ENCODE assay signal across 20 cellular contexts in genomic region chr4:105417624-105418023, GRCh38. TPM values are rescaled to one million over a fixed set of nuclear protein-coding genes. Genes with fewer than 3 reads are reported as not detected.
A peak's percentile ranks its signal among the peaks of the same experiment; 100 is the strongest.
DNase-seq lines count a peak whose midpoint lies in the region; ATAC-seq, FAIRE-seq and TF ChIP-seq lines count a peak whose summit lies in the region.
"Had no signal": no experiment of that assay in that cellular context is flagged by ENCODE, and none has a peak within 500 bp of the region (broad histone marks: within the 10 kb centered on the region; RNA-seq: fewer than 3 reads in every experiment).

No MANE protein-coding gene starts in this region.

- H2AFZ ChIP-seq in HepG2 (ENCODE audit: low read length): no peak overlapping the region
- H2AFZ ChIP-seq: GM23338 had no signal

- H3K27ac ChIP-seq in HepG2 (ENCODE audit: extremely low read length, insufficient read depth, low read length) (no peak overlapping the region), small intestine (ENCODE audit: low read depth in 1 of 2, low read length in 1 of 2) (no peak overlapping the region), SJCRH30 (no peak overlapping the region)
- H3K27ac ChIP-seq: 22Rv1 had no signal

- peak; percentile 84 for FAIRE-seq in HepG2 (lab: Jason Lieb, UNC)
- FAIRE-seq in small intestine (lab: Jason Lieb, UNC): no peak
- FAIRE-seq: RCC 7860 had no signal

- intact Hi-C loops in HepG2 (cut with micrococcal nuclease; ENCODE audit: unreplicated experiment): no loop called here

- TF ChIP-seq RAD21 in HepG2 (CRISPR knock-in tag; IDR thresholded peaks at IDR 0.05): no peak

- no peak overlapping the region for H3K4me2 ChIP-seq in HepG2 (ENCODE audit: low read depth, low read length)
- H3K4me2 ChIP-seq: GM23338 had no signal

- TF ChIP-seq POLR2A in HepG2 (IDR thresholded peaks at IDR 0.05; ENCODE audit: insufficient read depth in 1 of 2, low read depth in 2 of 2, low read length in 2 of 2): no peak

- 53% methylated on average over 5 of the region's 5 CpGs for WGBS in HepG2 (ENCODE audit: low lambda C conversion rate)
- WGBS in small intestine, 3 donors: 80 to 90% (median 87%) methylated on average over 5 of the region's 5 CpGs

- in situ Hi-C loops in HepG2 (cut with HindIII; ENCODE audit: extremely low pct_ligation_motif_present, low pct_unique_long_range_greater_than_20kb): no loop called here

- ATAC-seq in HepG2 (peak; percentile 92), GM18511 (IDR thresholded peaks at IDR 0.05; ENCODE audit: unreplicated experiment) (no peak)
- ATAC-seq: GM23338, HCT116 had no signal

- DNase-seq in NCI-H748 (lab: John Stamatoyannopoulos, UW; ENCODE audit: unreplicated experiment) (peak; percentile 10), NCI-H748 treated with DMSO at 0.1 percent for 48 hours (lab: John Stamatoyannopoulos, UW) (no peak), cardiac fibroblast (ENCODE audit: low read depth in 2 of 2) (peak; percentile 2 to 35), HepG2 (ENCODE audit: low spot score) (peak; percentile 85), small intestine (peak; percentile 59), NCI-H226 (no peak), SJCRH30 (no peak)
- DNase-seq: BE2C; Calu3; CD4-positive, alpha-beta memory T cell; DMS53; Karpas-422; NCI-H1105; NCI-H1694; NCI-H524 treated with DMSO at 0.1 percent for 48 hours had no signal

- H4K20me1 ChIP-seq in HepG2 (ENCODE audit: insufficient read depth, low read length): no peaks in the 10 kb centered on the region

- H3K4me3 ChIP-seq in cardiac fibroblast (replicated peaks in 1 of 2; ENCODE audit: low read depth in 2 of 2, low read length in 2 of 2) (no peak overlapping the region), HepG2 (replicated peaks in 1 of 3; ENCODE audit: insufficient read depth in 1 of 3, low read depth in 2 of 3, low read length in 3 of 3) (no peak overlapping the region), small intestine (ENCODE audit: low read depth in 1 of 2, low read length in 2 of 2) (no peak overlapping the region), SJCRH30 (no peak overlapping the region)
- H3K4me3 ChIP-seq: GM23338 had no signal

- BruUV-seq in HepG2 (replicated peaks; lab: Mats Ljungman, UMichigan): no TSS peak

- TF ChIP-seq EP300 in HepG2 (IDR thresholded peaks at IDR 0.05; ENCODE audit: low read depth in 2 of 2, low read length in 2 of 2): peak; percentile 31 to 72; a peak in 2 of 4 replicates
- peak; percentile 47; the same call in 1 of the 2 replicates for TF ChIP-seq EP300 in HepG2 (CRISPR knock-in tag; IDR thresholded peaks at IDR 0.05; ENCODE audit: borderline replicate concordance)

- H3K9ac ChIP-seq in HepG2 (ENCODE audit: insufficient read depth, low read depth, low read length): no peak overlapping the region

- no peaks in the 10 kb centered on the region for H3K79me2 ChIP-seq in HepG2 (ENCODE audit: insufficient read depth, low read length)

- peaks cover 0 to 2% of the 10 kb centered on the region in 2 experiments; a peak in 2 of 5 replicates for H3K36me3 ChIP-seq in HepG2 (replicated peaks in 1 of 2; ENCODE audit: control insufficient read depth in 1 of 2, insufficient read depth in 2 of 2, low read length in 2 of 2)
- peaks cover 0 to 7% of the 10 kb centered on the region in 2 donors for H3K36me3 ChIP-seq in small intestine (ENCODE audit: control insufficient read depth in 2 of 2, insufficient read depth in 2 of 2, low read length in 2 of 2)
- H3K36me3 ChIP-seq in SJCRH30: peaks cover 2% of the 10 kb centered on the region; the same call in 1 of the 2 replicates
- H3K36me3 ChIP-seq: BE2C had no signal

- POLR2A ChIA-PET in HepG2 (lab: Yijun Ruan, JAX): interaction anchor here (2.0 kb wide), 1 partner anchor 56 kb away, joined by 12 read pairs; the partner anchor contains the start of gene PPA2

- peaks cover 22% of the 10 kb centered on the region for H3K4me1 ChIP-seq in HepG2 (ENCODE audit: insufficient read depth, low read length)
- H3K4me1 ChIP-seq in small intestine (ENCODE audit: control insufficient read depth in 2 of 2, insufficient read depth in 1 of 2, low read depth in 1 of 2, low read length in 1 of 2): no peaks in the 10 kb centered on the region
- no peaks in the 10 kb centered on the region for H3K4me1 ChIP-seq in SJCRH30
- H3K4me1 ChIP-seq: BE2C had no signal

- H3K27me3 ChIP-seq in HepG2 (ENCODE audit: control insufficient read depth in 1 of 2, insufficient read depth in 2 of 2, low read length in 2 of 2) (no peaks in the 10 kb centered on the region), small intestine (ENCODE audit: control insufficient read depth in 2 of 2, insufficient read depth in 2 of 2, low read length in 2 of 2) (no peaks in the 10 kb centered on the region), SJCRH30 (no peaks in the 10 kb centered on the region)
- H3K27me3 ChIP-seq: BE2C had no signal

- H3K9me3 ChIP-seq in HepG2 (ENCODE audit: low read length) (no peaks in the 10 kb centered on the region), small intestine (ENCODE audit: control insufficient read depth, low read depth) (no peaks in the 10 kb centered on the region), SJCRH30 (replicated peaks) (no peaks in the 10 kb centered on the region)
- H3K9me3 ChIP-seq: BE2C had no signal

- TF ChIP-seq CTCF in cardiac fibroblast (IDR thresholded peaks at IDR 0.05; ENCODE audit: low read depth, low read length) (no peak), HepG2 (CRISPR knock-in tag; IDR thresholded peaks at IDR 0.05) (no peak)

- CTCF ChIA-PET in HepG2 (lab: Yijun Ruan, JAX; ENCODE audit: low intra/inter-chr PET ratio, low total read pairs): no interaction called here

TF ChIP-seq in HepG2, 621 proteins besides CTCF, POLR2A, EP300 and RAD21 (continues in another document):
- TF ChIP-seq SOX13 (IDR thresholded peaks at IDR 0.05): no peak
- TF ChIP-seq SOX13 (CRISPR knock-in tag; conservative IDR thresholded peaks at IDR 0.05 in 1 of 2, IDR thresholded peaks at IDR 0.05 in 1 of 2): peak in 1 of 2 experiments; percentile 65; a peak in 2 of 4 replicates
- no peak for TF ChIP-seq ZNF383 (CRISPR knock-in tag; IDR thresholded peaks at IDR 0.05; ENCODE audit: borderline replicate concordance)
- no peak for TF ChIP-seq SMAD9 (CRISPR knock-in tag; IDR thresholded peaks at IDR 0.05)
- TF ChIP-seq PPARG (CRISPR knock-in tag; conservative IDR thresholded peaks at IDR 0.05): no peak
- 0 out of 2 replicates have a peak, but pooled peaks have one; percentile 39 for TF ChIP-seq TOPORS (CRISPR knock-in tag; IDR thresholded peaks at IDR 0.05)
- TF ChIP-seq HOXA5 (CRISPR knock-in tag; IDR thresholded peaks at IDR 0.05): no peak
- TF ChIP-seq, protein P1, sequence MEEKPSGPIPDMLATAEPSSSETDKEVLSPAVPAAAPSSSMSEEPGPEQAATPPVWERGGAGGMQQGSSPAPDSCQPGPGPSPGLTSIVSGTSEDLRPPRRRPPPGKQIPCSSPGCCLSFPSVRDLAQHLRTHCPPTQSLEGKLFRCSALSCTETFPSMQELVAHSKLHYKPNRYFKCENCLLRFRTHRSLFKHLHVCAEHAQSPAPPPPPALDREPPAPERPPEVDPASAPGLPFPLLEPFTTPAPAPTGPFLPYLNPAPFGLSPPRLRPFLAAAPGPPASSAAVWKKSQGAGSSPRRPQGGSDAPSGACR (CRISPR knock-in tag; IDR thresholded peaks at IDR 0.05): no peak
- TF ChIP-seq TGIF2 (CRISPR knock-in tag; IDR thresholded peaks at IDR 0.05): no peak
- peak; percentile 83 for TF ChIP-seq ATF7 (IDR thresholded peaks at IDR 0.05)
- TF ChIP-seq ATF7 (CRISPR knock-in tag; IDR thresholded peaks at IDR 0.05): peak; percentile 76; the same call in 1 of the 2 replicates
- no peak for TF ChIP-seq BRF2 (CRISPR knock-in tag; IDR thresholded peaks at IDR 0.05)
- 0 out of 2 replicates have a peak, but pooled peaks have one; percentile 33 for TF ChIP-seq SMAD3 (CRISPR knock-in tag; IDR thresholded peaks at IDR 0.05)
- peak; percentile 95 for TF ChIP-seq POGZ (CRISPR knock-in tag; IDR thresholded peaks at IDR 0.05)
- no peak for TF ChIP-seq ZNF10 (CRISPR knock-in tag; IDR thresholded peaks at IDR 0.05; ENCODE audit: borderline replicate concordance, low read depth)
- TF ChIP-seq AGO2 (optimal IDR thresholded peaks at IDR 0.05; ENCODE audit: low read depth, low read length): no peak

RNA-seq across cellular contexts. Expression of gene PPA2, which starts 56.2 kb away (rescaled TPM):
- 70.6 and 115 TPM in 2 replicates for total RNA-seq in HepG2 (2016; rRNA removed; fragmentation: Illumina TruSeq; extraction: Trizol)
- total RNA-seq in HepG2 (2016; cell fraction: cytosol; rRNA removed; fragmentation: Illumina TruSeq; extraction: Trizol; ENCODE audit: low read depth): 24.6 and 24.8 TPM in 2 replicates
- total RNA-seq in HepG2 (2016; cell fraction: insoluble cytoplasmic fraction; rRNA removed; fragmentation: Illumina TruSeq; extraction: Trizol): 69.7 and 111 TPM in 2 replicates
- 32.2 and 33.8 TPM in 2 replicates for total RNA-seq in HepG2 (2016; cell fraction: membrane; rRNA removed; fragmentation: Illumina TruSeq; extraction: Trizol)
- total RNA-seq in HepG2 (2016; cell fraction: nucleus; rRNA removed; fragmentation: Illumina TruSeq; extraction: Trizol): 56.8 and 65.8 TPM in 2 replicates
- 30.4 and 44.2 TPM in 2 replicates for polyA plus RNA-seq in HepG2 (2011; rRNA removed)
- 21.1 and 23.7 TPM in 2 replicates for polyA plus RNA-seq in HepG2 (2011; cell fraction: cytosol; rRNA removed)
- 22.6 and 27.9 TPM in 2 replicates for polyA plus RNA-seq in HepG2 (2011; cell fraction: nucleus; rRNA removed)
- polyA plus RNA-seq in HepG2 (2012): 27.0 and 31.7 TPM in 2 replicates
- polyA plus RNA-seq in HepG2 (2016; cell fraction: cytosol; fragmentation: Illumina TruSeq; extraction: Trizol; ENCODE audit: low read depth): 21.8 and 22.0 TPM in 2 replicates
- polyA plus RNA-seq in HepG2 (2016; cell fraction: insoluble cytoplasmic fraction; fragmentation: Illumina TruSeq; extraction: Trizol; ENCODE audit: low read depth): 89.5 and 107 TPM in 2 replicates
- polyA plus RNA-seq in HepG2 (2016; cell fraction: membrane; fragmentation: Illumina TruSeq; extraction: Trizol; ENCODE audit: low read depth): 25.6 TPM in 2 replicates
- polyA plus RNA-seq in HepG2 (2016; cell fraction: nucleus; fragmentation: Illumina TruSeq; extraction: Trizol; ENCODE audit: insufficient read depth, low read depth): 42.7 and 46.9 TPM in 2 replicates
- polyA minus RNA-seq in HepG2 (2011; rRNA and poly(A)+ RNA removed; ENCODE audit: low replicate concordance): 40.9 and 61.3 TPM in 2 replicates
- polyA minus RNA-seq in HepG2 (2011; cell fraction: cytosol; rRNA and poly(A)+ RNA removed): 22.9 and 50.5 TPM in 2 replicates
- polyA minus RNA-seq in HepG2 (2011; cell fraction: nucleus; rRNA and poly(A)+ RNA removed): 103 and 129 TPM in 2 replicates
- polyA plus RNA-seq in small intestine: 100 to 1,000 TPM in 2 of 3 donors, 10 to 100 TPM in 1; 87.0 to 129 (median 108) TPM
- 46.9 and 47.1 TPM in 2 replicates for total RNA-seq in SJCRH30 (2014; rRNA removed; shearing (Covaris generic))

Comparison
In these comparisons a context has a peak if more than half of its experiments do, and no peak if none do; other contexts are left out.
1. DNase-seq: peak in NCI-H748 (single experiment), cardiac fibroblast (2 of 2), HepG2 (single experiment) and small intestine (single experiment); none in NCI-H748 treated with DMSO at 0.1 percent for 48 hours (single experiment), NCI-H226 (single experiment) and SJCRH30 (0 of 2).